In genomic region chr2:146978891-146979555, GRCh38 we compare ENCODE assay signal across 23 cellular contexts.
DNase-seq lines count a peak whose midpoint lies in the region; ATAC-seq and TF ChIP-seq lines count a peak whose summit lies in the region.
"Had no signal": no experiment of that assay in that cellular context is flagged by ENCODE, and none has a peak within 500 bp of the region (broad histone marks: within the 10 kb centered on the region; RNA-seq: fewer than 3 reads in every experiment).

No MANE protein-coding gene starts in this region.

- no peaks in the 10 kb centered on the region for H3K27me3 ChIP-seq in HAP-1 (ENCODE audit: low read depth)
- H3K27me3 ChIP-seq: BE2C, testis had no signal

- peaks cover 26% of the 10 kb centered on the region for H3K4me1 ChIP-seq in HAP-1
- H3K4me1 ChIP-seq: BE2C, prostate gland, testis had no signal

- ATAC-seq in left cardiac atrium = no peak
- ATAC-seq: activated naive CD4-positive, alpha-beta T cell treated with anti-CD3 and anti-CD28 coated beads, Interleukin-2, amount 50 U/mL, for 72 hours; activated T-helper 17 cell treated with anti-CD3 and anti-CD28 coated beads, Interleukin-2, amount 50 U/mL, for 72 hours; left ventricle myocardium superior; mucosa of descending colon; stimulated activated effector memory CD8-positive, alpha-beta T cell treated with anti-CD3 and anti-CD28 coated beads, Interleukin-12 subunit alpha, Interleukin-12 subunit beta, amount 100 ng/mL, for 72 hours had no signal

- TF ChIP-seq CTCF in astrocyte of the spinal cord (IDR thresholded peaks at IDR 0.05; ENCODE audit: low read depth, low read length) = no peak

- no peak overlapping the region for H3K4me3 ChIP-seq in HAP-1
- H3K4me3 ChIP-seq in astrocyte of the spinal cord (ENCODE audit: low read depth, low read length) = no peak overlapping the region
- H3K4me3 ChIP-seq: coronary artery, mucosa of descending colon, prostate gland, testis had no signal

- peaks cover 8% of the 10 kb centered on the region; the same call in 1 of the 2 replicates for H3K36me3 ChIP-seq in HAP-1 (replicated peaks)
- H3K36me3 ChIP-seq: BE2C, prostate gland had no signal

- in situ Hi-C loops in HAP-1 (cut with MboI; ENCODE audit: low sequenced_read_pairs) (no loop called here), astrocyte of the spinal cord (cut with HindIII; ENCODE audit: low sequenced_read_pairs) (no loop called here)

- DNase-seq in HAP-1 (ENCODE audit: low spot score in 2 of 2) (peak; percentile 80 to 97), astrocyte of the spinal cord (ENCODE audit: low read depth, low spot score) (peak; percentile 51), inferior parietal cortex (ENCODE audit: extremely low spot score) (peak; percentile 59), left cardiac atrium (no peak), NCI-H524 (lab: John Stamatoyannopoulos, UW) (no peak), dedifferentiated amniotic fluid mesenchymal stem cell (ENCODE audit: extremely low spot score) (no peak)
- DNase-seq in effector CD8-positive, alpha-beta T cell (lab: John Stamatoyannopoulos, UW) = no peak
- DNase-seq: activated CD4-positive, alpha-beta T cell treated with anti-CD3 and anti-CD28 coated beads, Interleukin-2, amount 10 ng/mL, durations not matched to agents 7 days and 5 days; BE2C; DND-41; left ventricle myocardium superior; mucosa of descending colon; NCI-H1436 treated with DMSO at 0.1 percent for 48 hours; NCI-H526 treated with DMSO at 0.1 percent for 48 hours; nephron progenitor cell; stimulated activated CD4-positive, alpha-beta T cell treated with anti-CD3 and anti-CD28 coated beads, Interleukin-1b, Interleukin-23, amount 100 ng/mL, for 48 hours; T-helper 2 cell; testis had no signal

- intact Hi-C loops in left cardiac atrium (cut with DNase I) = no loop called here

- H3K9me3 ChIP-seq in HAP-1 = peaks cover 9% of the 10 kb centered on the region
- H3K9me3 ChIP-seq: BE2C, mucosa of descending colon, prostate gland, testis had no signal

Comparison
In these comparisons a context has a peak if more than half of its experiments do, and no peak if none do; other contexts are left out.
1. DNase-seq: peak in HAP-1 (2 of 2), astrocyte of the spinal cord (single experiment) and inferior parietal cortex (single experiment); none in left cardiac atrium (single experiment), NCI-H524 (0 of 2), effector CD8-positive, alpha-beta T cell (single experiment) and dedifferentiated amniotic fluid mesenchymal stem cell (single experiment).